Comparison of ENCODE assay signal across 14 cellular contexts in the genomic region with DNA sequence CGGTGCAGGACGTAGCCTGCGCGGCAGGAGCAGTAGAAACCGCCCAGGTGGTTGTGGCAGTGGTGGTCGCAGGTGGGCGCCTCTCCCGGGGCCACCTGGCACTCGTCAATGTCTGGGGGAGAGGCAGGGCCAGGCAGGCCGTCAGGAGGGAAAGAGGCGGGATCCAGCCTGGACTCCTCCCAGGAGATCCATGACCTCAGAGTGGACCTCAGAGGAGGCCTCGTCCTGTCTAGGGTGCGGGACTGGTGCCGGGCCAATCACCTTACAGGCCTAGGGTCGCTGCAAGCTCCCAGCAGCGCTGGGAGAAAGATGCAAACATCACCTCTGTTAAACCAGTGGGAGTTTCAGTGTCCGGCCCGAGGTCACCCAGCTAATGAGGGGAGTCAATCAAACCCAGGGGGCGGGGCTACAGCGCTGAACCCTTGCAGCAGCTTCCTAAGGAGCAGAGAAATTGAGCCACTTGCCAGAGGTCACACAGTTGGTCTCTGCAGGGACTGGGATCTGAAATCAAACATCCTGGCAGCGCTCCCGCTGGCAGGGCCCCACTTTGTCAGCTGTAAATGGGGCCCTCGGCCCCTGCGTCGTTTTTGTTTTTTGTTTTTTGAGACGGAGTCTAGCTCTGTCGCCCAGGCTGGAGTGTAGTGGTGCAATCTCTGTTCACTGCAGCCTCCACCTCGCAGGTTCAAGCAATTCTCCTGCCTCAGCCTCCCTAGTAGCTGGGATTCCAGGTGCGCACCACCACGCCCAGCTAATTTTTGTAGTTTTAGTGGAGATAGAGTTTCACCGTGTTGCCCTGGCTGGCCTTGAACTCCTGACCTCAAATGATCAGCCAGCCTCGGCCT. TPM values are rescaled to one million over a fixed set of nuclear protein-coding genes. Genes with fewer than 3 reads are reported as not detected.
DNase-seq lines count a peak whose midpoint lies in the region; ATAC-seq, FAIRE-seq and TF ChIP-seq lines count a peak whose summit lies in the region.
"Had no signal": no experiment of that assay in that cellular context is flagged by ENCODE, and none has a peak within 500 bp of the region (broad histone marks: within the 10 kb centered on the region; RNA-seq: fewer than 3 reads in every experiment).

No MANE protein-coding gene starts in this region.

- intact Hi-C loops in kidney (cut with DNase I): no loop called here

- H3K9me3 ChIP-seq in A549 (no peaks in the 10 kb centered on the region), kidney (ENCODE audit: control insufficient read depth in 1 of 2, low read length in 2 of 2) (no peaks in the 10 kb centered on the region)
- H3K9me3 ChIP-seq: SJSA1, upper lobe of left lung had no signal

- 89% methylated on average over 28 of the region's 32 CpGs for WGBS in A549 (ENCODE audit: missing lambda C conversion rate)

- CTCF ChIA-PET in A549 (lab: Yijun Ruan, JAX): interaction anchor here (0.8 to 5.6 kb wide), 3 partner anchors 9 to 596 kb away, joined by 3 to 59 read pairs (median 3); no protein-coding TSS in a partner anchor

- POLR2A ChIA-PET in A549 (lab: Yijun Ruan, JAX): no interaction called here

- no peak for TF ChIP-seq POLR2A in A549 (IDR thresholded peaks at IDR 0.05; ENCODE audit: low read length)

- peak; percentile 58 to 59; a peak in 5 of 6 replicates for ATAC-seq in A549

- H3K27ac ChIP-seq in A549 (no peak overlapping the region), kidney (ENCODE audit: low read depth in 2 of 2, low read length in 2 of 2) (no peak overlapping the region)
- H3K27ac ChIP-seq: parathyroid adenoma, SJSA1, upper lobe of left lung had no signal

- TF ChIP-seq EP300 in A549 (IDR thresholded peaks at IDR 0.05): no peak

- DNase-seq in A549 (ENCODE audit: low read depth in 1 of 2, low spot score in 1 of 2): no peak
- DNase-seq in NCI-H510A (lab: John Stamatoyannopoulos, UW): peak; percentile 68
- DNase-seq in kidney: peak; percentile 49
- DNase-seq in stimulated activated naive CD4-positive, alpha-beta T cell (lab: John Stamatoyannopoulos, UW): no peak
- no peak for DNase-seq in NCI-H2227 (lab: John Stamatoyannopoulos, UW; ENCODE audit: unreplicated experiment)
- no peak for DNase-seq in stimulated activated CD4-positive, alpha-beta T cell treated with anti-CD3 and anti-CD28 coated beads, Interleukin-2, amount 100 ng/mL, for 24 hours
- DNase-seq: activated gamma-delta T cell treated with Interleukin-2 at 50 U/mL for 16 hours, upper lobe of left lung had no signal

- no peak for TF ChIP-seq CTCF in A549 (IDR thresholded peaks at IDR 0.05)
- no peak for TF ChIP-seq CTCF in kidney (IDR thresholded peaks at IDR 0.05; ENCODE audit: borderline replicate concordance, extremely low read depth, insufficient read depth)

- FAIRE-seq in A549 (lab: Jason Lieb, UNC) (no peak), kidney (lab: Jason Lieb, UNC) (no peak)
- FAIRE-seq: TTC549 had no signal

- H3K9ac ChIP-seq in kidney (ENCODE audit: low read length in 2 of 2): no peak overlapping the region
- H3K9ac ChIP-seq: parathyroid adenoma had no signal

- no peak for TF ChIP-seq RAD21 in A549 (conservative IDR thresholded peaks at IDR 0.05 in 1 of 2, IDR thresholded peaks at IDR 0.05 in 1 of 2)

- no peaks in the 10 kb centered on the region for H3K4me1 ChIP-seq in A549
- no peaks in the 10 kb centered on the region for H3K4me1 ChIP-seq in kidney (ENCODE audit: control insufficient read depth in 1 of 2, insufficient read depth in 1 of 2, low read depth in 1 of 2, low read length in 2 of 2)
- H3K4me1 ChIP-seq: parathyroid adenoma, SJSA1 had no signal

- H3K4me3 ChIP-seq in A549 (no peak overlapping the region), kidney (ENCODE audit: low read length in 2 of 2) (no peak overlapping the region)
- H3K4me3 ChIP-seq: SJSA1, upper lobe of left lung had no signal

- no peak overlapping the region for H3K4me2 ChIP-seq in A549

- no peaks in the 10 kb centered on the region for H3K36me3 ChIP-seq in kidney (ENCODE audit: control insufficient read depth in 1 of 2, insufficient read depth in 2 of 2, low read length in 2 of 2)
- H3K36me3 ChIP-seq: SJSA1, upper lobe of left lung had no signal

TF ChIP-seq in A549, 52 proteins besides CTCF, POLR2A, EP300 and RAD21:
- TF ChIP-seq RARB (CRISPR knock-in tag; IDR thresholded peaks at IDR 0.05): no peak
- no peak for TF ChIP-seq HOXA7 (CRISPR knock-in tag; IDR thresholded peaks at IDR 0.05)
- no peak for TF ChIP-seq SMC3 (IDR thresholded peaks at IDR 0.05)
- TF ChIP-seq ELK1 (IDR thresholded peaks at IDR 0.05; ENCODE audit: low read depth, low read length): no peak
TF ChIP-seq in A549: peak in this region for 0.

RNA-seq across cellular contexts. Expression of gene MASP2, which starts 1.4 kb away (rescaled TPM):
- polyA plus RNA-seq in A549 (2011; rRNA removed) (0.07 TPM in 1 of 2 replicates, not detected in the other), A549 (2017; fragmentation: RNase III; extraction: RNeasy Plus Mini Kit Qiagen cat#74134 plus additional on column Dnase treatment) (0.08 to 0.25 TPM (median 0.12 TPM) in 3 replicates), kidney (ENCODE audit: insufficient read depth, low read depth, low replicate concordance) (not detected)
- polyA plus RNA-seq in A549 (2012; cell fraction: cytosol; rRNA removed): 0.19 and 0.21 TPM in 2 replicates
- 1.2 and 1.7 TPM in 2 replicates for polyA plus RNA-seq in A549 (2012; cell fraction: nucleus; rRNA removed)
- not detected in 2 replicates for polyA minus RNA-seq in A549 (2011; rRNA and poly(A)+ RNA removed)
- not detected for total RNA-seq in kidney
- total RNA-seq: dermis microvascular lymphatic vessel endothelial cell, HT1080, SJSA1, upper lobe of left lung had no signal
- polyA plus RNA-seq: AG04450 had no signal

RNA-seq across cellular contexts. Expression of gene SRM, which starts 14.2 kb away (rescaled TPM):
- polyA plus RNA-seq in A549 (2011; rRNA removed) (30.8 and 43.6 TPM in 2 replicates), A549 (2017; fragmentation: RNase III; extraction: RNeasy Plus Mini Kit Qiagen cat#74134 plus additional on column Dnase treatment) (87.8 to 97.5 TPM (median 89.7 TPM) in 3 replicates), kidney (ENCODE audit: insufficient read depth, low read depth, low replicate concordance) (59.5 TPM)
- 186 and 208 TPM in 2 replicates for polyA plus RNA-seq in A549 (2012; cell fraction: cytosol; rRNA removed)
- polyA plus RNA-seq in A549 (2012; cell fraction: nucleus; rRNA removed): 93.0 and 140 TPM in 2 replicates
- polyA minus RNA-seq in A549 (2011; rRNA and poly(A)+ RNA removed): 62.6 and 97.6 TPM in 2 replicates
- total RNA-seq in kidney: 52.9 TPM

RNA-seq across cellular contexts. Expression of gene TARDBP, which starts 33.2 kb away (rescaled TPM):
- polyA plus RNA-seq in A549 (2011; rRNA removed) (219 and 299 TPM in 2 replicates), A549 (2017; fragmentation: RNase III; extraction: RNeasy Plus Mini Kit Qiagen cat#74134 plus additional on column Dnase treatment) (245 to 264 TPM (median 264 TPM) in 3 replicates), kidney (ENCODE audit: insufficient read depth, low read depth, low replicate concordance) (103 TPM)
- polyA plus RNA-seq in A549 (2012; cell fraction: cytosol; rRNA removed): 162 and 197 TPM in 2 replicates
- polyA plus RNA-seq in A549 (2012; cell fraction: nucleus; rRNA removed): 71.2 and 117 TPM in 2 replicates
- polyA minus RNA-seq in A549 (2011; rRNA and poly(A)+ RNA removed): 83.7 and 84.1 TPM in 2 replicates
- 140 TPM for total RNA-seq in kidney

RNA-seq across cellular contexts. Expression of gene EXOSC10, which starts 54.0 kb away (rescaled TPM):
- polyA plus RNA-seq in A549 (2011; rRNA removed): 74.0 and 76.9 TPM in 2 replicates
- polyA plus RNA-seq in A549 (2012; cell fraction: cytosol; rRNA removed): 40.3 and 42.1 TPM in 2 replicates
- 74.3 and 97.9 TPM in 2 replicates for polyA plus RNA-seq in A549 (2012; cell fraction: nucleus; rRNA removed)
- polyA plus RNA-seq in A549 (2017; fragmentation: RNase III; extraction: RNeasy Plus Mini Kit Qiagen cat#74134 plus additional on column Dnase treatment): 45.4 to 47.8 TPM (median 47.4 TPM) in 3 replicates
- 40.9 and 41.2 TPM in 2 replicates for polyA minus RNA-seq in A549 (2011; rRNA and poly(A)+ RNA removed)
- 46.8 TPM for total RNA-seq in kidney
- polyA plus RNA-seq in kidney (ENCODE audit: insufficient read depth, low read depth, low replicate concordance): 26.2 TPM

Comparison
In these comparisons a context has a peak if more than half of its experiments do, and no peak if none do; other contexts are left out.
1. DNase-seq: peak in NCI-H510A (single experiment) and kidney (single experiment); none in A549 (0 of 2), stimulated activated naive CD4-positive, alpha-beta T cell (0 of 6), NCI-H2227 (single experiment) and stimulated activated CD4-positive, alpha-beta T cell treated with anti-CD3 and anti-CD28 coated beads, Interleukin-2, amount 100 ng/mL, for 24 hours (0 of 2).